ENCODE assay signal across 26 cellular contexts in the genomic region with DNA sequence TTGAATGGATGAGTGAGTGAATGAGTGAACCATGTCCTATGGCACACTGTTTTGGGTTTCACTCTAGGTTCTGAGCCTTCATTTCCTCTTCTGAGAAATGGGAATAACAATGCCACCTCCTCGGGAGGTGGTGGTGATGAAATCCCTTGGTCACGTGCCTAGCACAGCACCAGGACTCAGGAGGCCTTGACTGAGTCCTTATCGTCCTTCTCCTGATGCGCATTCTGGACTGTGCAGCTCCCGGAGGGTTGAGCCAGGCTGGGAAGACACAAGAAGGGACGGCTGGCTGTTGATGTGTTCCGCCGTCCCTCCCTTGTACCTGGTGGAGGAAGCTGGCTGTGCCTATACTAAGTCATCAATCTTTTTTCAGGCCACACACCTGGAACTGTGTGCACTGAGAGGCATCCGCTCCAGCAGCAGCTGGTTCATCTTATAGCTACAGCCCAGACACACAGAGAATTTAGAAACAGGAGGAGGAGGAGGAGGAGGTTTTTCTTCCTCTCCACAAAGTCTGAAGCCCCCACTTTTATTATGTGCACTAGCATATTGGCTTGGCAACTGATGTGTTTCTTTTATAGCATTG.
"Had no signal": no experiment of that assay in that cellular context is flagged by ENCODE, and none has a peak within 500 bp of the region (broad histone marks: within the 10 kb centered on the region; RNA-seq: fewer than 3 reads in every experiment).

No MANE protein-coding gene starts in this region.

- ATAC-seq: activated CD8-positive, alpha-beta memory T cell treated with anti-CD3 and anti-CD28 coated beads, Interleukin-2, amount 10 ng/mL, durations not matched to agents 7 days and 5 days; activated CD8-positive, alpha-beta T cell treated with anti-CD3 and anti-CD28 coated beads for 36 hours; gastrocnemius medialis; natural killer cell; psoas muscle had no signal

- H3K4me3 Mint-ChIP-seq: activated CD4-positive, alpha-beta T cell treated with anti-CD3 and anti-CD28 coated beads, Interleukin-2, amount 10 ng/mL, durations not matched to agents 7 days and 5 days; activated CD8-positive, alpha-beta memory T cell treated with anti-CD3 and anti-CD28 coated beads, Interleukin-2, amount 10 ng/mL, durations not matched to agents 7 days and 5 days; activated CD8-positive, alpha-beta T cell treated with anti-CD3 and anti-CD28 coated beads for 36 hours; activated naive CD4-positive, alpha-beta T cell treated with anti-CD3 and anti-CD28 coated beads, Interleukin-2, amount 50 U/mL, for 24 hours; brain; dendritic cell treated with granulocyte-macrophage colony-stimulating factor and Interleukin-4, amounts not matched to agents 40 ng/mL and 50 ng/mL, for 4 days; natural killer cell; stimulated activated naive CD8-positive, alpha-beta T cell treated with anti-CD3 and anti-CD28 coated beads, Interleukin-15, Interleukin-2, amounts not matched to agents 100 ng/mL and 50 ng/mL, for 24 hours had no signal

- H3K9me3 ChIP-seq: esophagus squamous epithelium, gastrocnemius medialis, heart right ventricle, neutrophil, ovary, psoas muscle, tibial artery had no signal

- H3K36me3 ChIP-seq: esophagus squamous epithelium, gastrocnemius medialis, heart right ventricle, neutrophil, ovary, tibial artery had no signal

- H3K4me3 ChIP-seq: esophagus squamous epithelium, gastrocnemius medialis, heart right ventricle, ovary, psoas muscle, tibial artery had no signal

- H3K27me3 Mint-ChIP-seq: activated CD4-positive, alpha-beta T cell treated with anti-CD3 and anti-CD28 coated beads, Interleukin-2, amount 10 ng/mL, durations not matched to agents 7 days and 5 days; activated CD8-positive, alpha-beta memory T cell treated with anti-CD3 and anti-CD28 coated beads, Interleukin-2, amount 10 ng/mL, durations not matched to agents 7 days and 5 days; activated CD8-positive, alpha-beta T cell treated with anti-CD3 and anti-CD28 coated beads for 36 hours; dendritic cell treated with granulocyte-macrophage colony-stimulating factor and Interleukin-4, amounts not matched to agents 40 ng/mL and 50 ng/mL, for 4 days had no signal

- H3K27ac Mint-ChIP-seq: activated CD4-positive, alpha-beta T cell treated with anti-CD3 and anti-CD28 coated beads, Interleukin-2, amount 10 ng/mL, durations not matched to agents 7 days and 5 days; activated CD8-positive, alpha-beta memory T cell treated with anti-CD3 and anti-CD28 coated beads, Interleukin-2, amount 10 ng/mL, durations not matched to agents 7 days and 5 days; activated CD8-positive, alpha-beta T cell treated with anti-CD3 and anti-CD28 coated beads for 36 hours; activated naive CD4-positive, alpha-beta T cell treated with anti-CD3 and anti-CD28 coated beads, Interleukin-2, amount 50 U/mL, for 24 hours; dendritic cell treated with granulocyte-macrophage colony-stimulating factor and Interleukin-4, amounts not matched to agents 40 ng/mL and 50 ng/mL, for 4 days; natural killer cell; stimulated activated naive CD8-positive, alpha-beta T cell treated with anti-CD3 and anti-CD28 coated beads, Interleukin-15, Interleukin-2, amounts not matched to agents 100 ng/mL and 50 ng/mL, for 24 hours had no signal

- H3K27ac ChIP-seq: esophagus squamous epithelium, neutrophil, ovary, psoas muscle, tibial artery, VCaP had no signal

- H3K9me3 Mint-ChIP-seq: activated CD4-positive, alpha-beta T cell treated with anti-CD3 and anti-CD28 coated beads, Interleukin-2, amount 10 ng/mL, durations not matched to agents 7 days and 5 days; activated CD8-positive, alpha-beta T cell treated with anti-CD3 and anti-CD28 coated beads for 36 hours; activated naive CD4-positive, alpha-beta T cell treated with anti-CD3 and anti-CD28 coated beads, Interleukin-2, amount 50 U/mL, for 24 hours; dendritic cell treated with granulocyte-macrophage colony-stimulating factor and Interleukin-4, amounts not matched to agents 40 ng/mL and 50 ng/mL, for 4 days; natural killer cell; stimulated activated naive CD8-positive, alpha-beta T cell treated with anti-CD3 and anti-CD28 coated beads, Interleukin-15, Interleukin-2, amounts not matched to agents 100 ng/mL and 50 ng/mL, for 24 hours had no signal

- H3K4me1 ChIP-seq: esophagus squamous epithelium, gastrocnemius medialis, psoas muscle, tibial artery had no signal

- H3K36me3 Mint-ChIP-seq: activated CD8-positive, alpha-beta memory T cell treated with anti-CD3 and anti-CD28 coated beads, Interleukin-2, amount 10 ng/mL, durations not matched to agents 7 days and 5 days; activated naive CD4-positive, alpha-beta T cell treated with anti-CD3 and anti-CD28 coated beads, Interleukin-2, amount 50 U/mL, for 24 hours; brain; natural killer cell had no signal

- DNase-seq: activated CD4-positive, alpha-beta T cell treated with anti-CD3 and anti-CD28 coated beads, Interleukin-2, amount 10 ng/mL, durations not matched to agents 7 days and 5 days; activated CD4-positive, CD25-positive, alpha-beta regulatory T cell treated with anti-CD3 and anti-CD28 coated beads, Interleukin-2, amount 50 U/mL, for 72 hours; activated CD8-positive, alpha-beta memory T cell treated with anti-CD3 and anti-CD28 coated beads, Interleukin-2, amount 10 ng/mL, durations not matched to agents 7 days and 5 days; activated CD8-positive, alpha-beta T cell treated with anti-CD3 and anti-CD28 coated beads for 36 hours; activated gamma-delta T cell treated with Interleukin-2 at 50 U/mL for 16 hours; activated T-cell treated with anti-CD3 and anti-CD28 coated beads for 4 hours; anterior cingulate cortex; effector CD4-positive, alpha-beta T cell; esophagus squamous epithelium; gastrocnemius medialis; islet precursor cell; left colon; midbrain; natural killer cell; ovary; psoas muscle; stimulated activated CD4-positive, alpha-beta T cell treated with anti-CD3 and anti-CD28 coated beads, Interleukin-1b, Interleukin-23, amount 100 ng/mL, for 48 hours; substantia nigra; tibial artery had no signal

- H3K4me1 Mint-ChIP-seq: activated CD4-positive, alpha-beta T cell treated with anti-CD3 and anti-CD28 coated beads, Interleukin-2, amount 10 ng/mL, durations not matched to agents 7 days and 5 days; activated CD8-positive, alpha-beta memory T cell treated with anti-CD3 and anti-CD28 coated beads, Interleukin-2, amount 10 ng/mL, durations not matched to agents 7 days and 5 days; activated naive CD4-positive, alpha-beta T cell treated with anti-CD3 and anti-CD28 coated beads, Interleukin-2, amount 50 U/mL, for 24 hours; natural killer cell had no signal

- H3K27me3 ChIP-seq: esophagus squamous epithelium, gastrocnemius medialis, ovary had no signal
